Comparison of ENCODE assay signal across 20 cellular contexts in genomic region chr19:19630062-19630414, GRCh38. TPM values are rescaled to one million over a fixed set of nuclear protein-coding genes. Genes with fewer than 3 reads are reported as not detected.
DNase-seq lines count a peak whose midpoint lies in the region; ATAC-seq and TF ChIP-seq lines count a peak whose summit lies in the region.
"Had no signal": no experiment of that assay in that cellular context is flagged by ENCODE, and none has a peak within 500 bp of the region (broad histone marks: within the 10 kb centered on the region; RNA-seq: fewer than 3 reads in every experiment).

No MANE protein-coding gene starts in this region.

- CTCF ChIA-PET in activated B cell treated with CpG ODN at 0.5 μM for 24 hours (lab: Charles Lee), result no interaction called here

- no peak overlapping the region for H3K4me3 Mint-ChIP-seq in activated naive CD8-positive, alpha-beta T cell
- no peak overlapping the region for H3K4me3 Mint-ChIP-seq in activated naive CD8-positive, alpha-beta T cell treated with anti-CD3 and anti-CD28 coated beads for 36 hours
- peak overlapping the region; percentile 15 for H3K4me3 Mint-ChIP-seq in activated B cell treated with CpG ODN at 0.5 μM for 24 hours
- peak overlapping the region in 3 of 10 donors; percentile 45 to 85 (median 75) for H3K4me3 Mint-ChIP-seq in naive thymus-derived CD8-positive, alpha-beta T cell
- H3K4me3 Mint-ChIP-seq: CD14-positive monocyte had no signal

- H3K4me3 ChIP-seq in testis, result no peak overlapping the region
- H3K4me3 ChIP-seq: GM12878 had no signal

- no peaks in the 10 kb centered on the region for H3K9me3 Mint-ChIP-seq in activated naive CD8-positive, alpha-beta T cell (ENCODE audit: low read depth)
- H3K9me3 Mint-ChIP-seq in activated naive CD8-positive, alpha-beta T cell treated with anti-CD3 and anti-CD28 coated beads for 36 hours, result no peaks in the 10 kb centered on the region
- H3K9me3 Mint-ChIP-seq in activated B cell treated with CpG ODN at 0.5 μM for 24 hours, result no peaks in the 10 kb centered on the region
- H3K9me3 Mint-ChIP-seq in naive thymus-derived CD8-positive, alpha-beta T cell, result no peaks in the 10 kb centered on the region

- TF ChIP-seq POLR2A in testis (IDR thresholded peaks at IDR 0.05), result no peak

- peaks cover 31% of the 10 kb centered on the region for H3K4me1 Mint-ChIP-seq in activated naive CD8-positive, alpha-beta T cell (ENCODE audit: low read depth)
- peaks cover 26% of the 10 kb centered on the region for H3K4me1 Mint-ChIP-seq in activated naive CD8-positive, alpha-beta T cell treated with anti-CD3 and anti-CD28 coated beads for 36 hours
- peaks cover 23% of the 10 kb centered on the region for H3K4me1 Mint-ChIP-seq in activated B cell treated with CpG ODN at 0.5 μM for 24 hours
- peaks cover 22 to 48% (median 34%) of the 10 kb centered on the region in 4 donors for H3K4me1 Mint-ChIP-seq in naive thymus-derived CD8-positive, alpha-beta T cell

- TF ChIP-seq CTCF in activated B cell treated with CpG ODN at 0.5 μM for 24 hours (IDR thresholded peaks at IDR 0.05), result no peak
- no peak for TF ChIP-seq CTCF in testis (IDR thresholded peaks at IDR 0.05)

- 90 to 100% methylated on average over 9 to 11 of the region's 11 CpGs for WGBS in testis, 2 donors

- H3K27ac ChIP-seq in testis, result peak overlapping the region; percentile 69 to 88

- ATAC-seq in activated B cell treated with CpG ODN at 0.5 μM for 24 hours (ENCODE audit: low read depth), result no peak
- ATAC-seq in naive thymus-derived CD8-positive, alpha-beta T cell, result no peak
- ATAC-seq in GM19023 (IDR thresholded peaks at IDR 0.05; ENCODE audit: unreplicated experiment), result no peak
- ATAC-seq: GM12878 had no signal

- H3K36me3 ChIP-seq in testis (ENCODE audit: low read depth, missing control alignments), result no peaks in the 10 kb centered on the region

- intact Hi-C loops in activated B cell treated with CpG ODN at 0.5 μM for 24 hours (cut with micrococcal nuclease), result no loop called here
- intact Hi-C loops in testis (cut with DNase I; ENCODE audit: low total_unique reads), result no loop called here
- intact Hi-C loops in cardiac septum (cut with DNase I), result no loop called here

- DNase-seq in activated naive CD8-positive, alpha-beta T cell treated with anti-CD3 and anti-CD28 coated beads for 36 hours, result no peak
- DNase-seq in activated B cell treated with CpG ODN at 0.5 μM for 24 hours (no peak), testis (no peak), NCI-H146 (lab: John Stamatoyannopoulos, UW) (no peak), cardiac septum (ENCODE audit: low spot score) (no peak)
- DNase-seq in naive thymus-derived CD8-positive, alpha-beta T cell, result peak in 1 of 10 donors; percentile 54
- DNase-seq: DMS79; KBM-7; MM.1S; NCI-H1048; NCI-H1417 treated with DMSO at 0.1 percent for 48 hours; NCI-H1930; NCI-H524; NCI-H774; NK-92 treated with Interleukin-12 subunit alpha and Interleukin-12 subunit beta, amount 100 ng/mL, for 24 hours; SIG-M5 had no signal

- no peaks in the 10 kb centered on the region for H3K27me3 Mint-ChIP-seq in activated naive CD8-positive, alpha-beta T cell
- no peaks in the 10 kb centered on the region for H3K27me3 Mint-ChIP-seq in activated naive CD8-positive, alpha-beta T cell treated with anti-CD3 and anti-CD28 coated beads for 36 hours
- no peaks in the 10 kb centered on the region for H3K27me3 Mint-ChIP-seq in activated B cell treated with CpG ODN at 0.5 μM for 24 hours
- no peaks in the 10 kb centered on the region for H3K27me3 Mint-ChIP-seq in naive thymus-derived CD8-positive, alpha-beta T cell

- POLR2A ChIA-PET in activated B cell treated with CpG ODN at 0.5 μM for 24 hours (lab: Charles Lee), result no interaction called here
- POLR2A ChIA-PET in naive thymus-derived CD8-positive, alpha-beta T cell (lab: Charles Lee), result interaction anchor here (3.8 to 4.2 kb wide), 2 partner anchors 33 to 38 kb away, joined by 20 to 47 read pairs; partner anchors contain the start of genes ATP13A1 and ZNF101

- H3K27ac Mint-ChIP-seq in activated naive CD8-positive, alpha-beta T cell, result peak overlapping the region; percentile 46
- H3K27ac Mint-ChIP-seq in activated naive CD8-positive, alpha-beta T cell treated with anti-CD3 and anti-CD28 coated beads for 36 hours, result no peak overlapping the region
- no peak overlapping the region for H3K27ac Mint-ChIP-seq in activated B cell treated with CpG ODN at 0.5 μM for 24 hours
- H3K27ac Mint-ChIP-seq in naive thymus-derived CD8-positive, alpha-beta T cell, result peak overlapping the region in 6 of 10 donors; percentile 17 to 81 (median 64)

- no peaks in the 10 kb centered on the region for H3K9me3 ChIP-seq in testis

- peaks cover 17% of the 10 kb centered on the region for H3K4me1 ChIP-seq in testis

- H3K27me3 ChIP-seq in testis, result no peaks in the 10 kb centered on the region

- peaks cover 4% of the 10 kb centered on the region for H3K36me3 Mint-ChIP-seq in activated naive CD8-positive, alpha-beta T cell
- peaks cover 38% of the 10 kb centered on the region for H3K36me3 Mint-ChIP-seq in activated naive CD8-positive, alpha-beta T cell treated with anti-CD3 and anti-CD28 coated beads for 36 hours
- H3K36me3 Mint-ChIP-seq in activated B cell treated with CpG ODN at 0.5 μM for 24 hours (ENCODE audit: low read depth), result peaks cover 58% of the 10 kb centered on the region
- peaks cover 0 to 53% (median 22%) of the 10 kb centered on the region in 3 donors for H3K36me3 Mint-ChIP-seq in naive thymus-derived CD8-positive, alpha-beta T cell

RNA-seq across cellular contexts. Expression of gene LPAR2, which starts 2.0 kb away (rescaled TPM):
- total RNA-seq in activated naive CD8-positive, alpha-beta T cell treated with anti-CD3 and anti-CD28 coated beads for 36 hours, result 10 to 100 TPM; 23.7 to 28.4 TPM
- 29.0 and 33.7 TPM in 2 replicates for total RNA-seq in activated B cell treated with CpG ODN at 0.5 μM for 24 hours
- 10 to 100 TPM; 82.7 to 93.1 TPM for total RNA-seq in naive thymus-derived CD8-positive, alpha-beta T cell
- polyA plus RNA-seq in naive thymus-derived CD8-positive, alpha-beta T cell, result 10 to 100 TPM; 12.9 to 38.0 (median 16.7) TPM
- 100 to 1,000 TPM; 181 to 224 TPM for total RNA-seq in testis
- 73.9 TPM for polyA plus RNA-seq in testis (ENCODE audit: insufficient read depth, low read depth, low replicate concordance)
- total RNA-seq in cardiac septum, result 1.9 TPM

RNA-seq across cellular contexts. Expression of gene PBX4, which starts 11.6 kb away (rescaled TPM):
- 1 to 10 TPM; 8.2 to 9.6 TPM for total RNA-seq in activated naive CD8-positive, alpha-beta T cell treated with anti-CD3 and anti-CD28 coated beads for 36 hours
- total RNA-seq in activated B cell treated with CpG ODN at 0.5 μM for 24 hours (19.4 and 21.8 TPM in 2 replicates), testis (10 to 100 TPM; 16.2 to 28.3 TPM), cardiac septum (not detected)
- total RNA-seq in naive thymus-derived CD8-positive, alpha-beta T cell, result 10 to 100 TPM; 46.0 to 49.4 TPM
- polyA plus RNA-seq in naive thymus-derived CD8-positive, alpha-beta T cell, result 1 to 10 TPM; 2.6 to 6.9 (median 4.2) TPM
- 18.0 TPM for polyA plus RNA-seq in testis (ENCODE audit: insufficient read depth, low read depth, low replicate concordance)
- polyA plus RNA-seq: CD14-positive monocyte had no signal

RNA-seq across cellular contexts. Expression of gene GMIP, which starts 13.4 kb away (rescaled TPM):
- total RNA-seq in activated naive CD8-positive, alpha-beta T cell treated with anti-CD3 and anti-CD28 coated beads for 36 hours, result 10 to 100 TPM; 53.3 to 54.7 TPM
- total RNA-seq in activated B cell treated with CpG ODN at 0.5 μM for 24 hours (129 and 130 TPM in 2 replicates), testis (10 to 100 TPM; 13.4 to 15.2 TPM), cardiac septum (3.5 TPM)
- total RNA-seq in naive thymus-derived CD8-positive, alpha-beta T cell, result 100 to 1,000 TPM; 133 to 135 TPM
- polyA plus RNA-seq in naive thymus-derived CD8-positive, alpha-beta T cell, result 10 to 100 TPM; 40.6 to 72.4 (median 41.9) TPM
- 8.8 TPM for polyA plus RNA-seq in testis (ENCODE audit: insufficient read depth, low read depth, low replicate concordance)

RNA-seq across cellular contexts. Expression of gene ATP13A1, which starts 33.4 kb away (rescaled TPM):
- total RNA-seq in activated naive CD8-positive, alpha-beta T cell treated with anti-CD3 and anti-CD28 coated beads for 36 hours, result 10 to 100 TPM; 72.6 to 76.4 TPM
- total RNA-seq in activated B cell treated with CpG ODN at 0.5 μM for 24 hours (125 and 135 TPM in 2 replicates), testis (100 to 1,000 TPM; 292 to 360 TPM), cardiac septum (20.1 TPM)
- 100 to 1,000 TPM; 155 to 158 TPM for total RNA-seq in naive thymus-derived CD8-positive, alpha-beta T cell
- polyA plus RNA-seq in naive thymus-derived CD8-positive, alpha-beta T cell, result 10 to 100 TPM; 15.3 to 46.7 (median 20.7) TPM
- 64.1 TPM for polyA plus RNA-seq in testis (ENCODE audit: insufficient read depth, low read depth, low replicate concordance)

RNA-seq across cellular contexts. Expression of gene ZNF101, which starts 38.6 kb away (rescaled TPM):
- 10 to 100 TPM; 71.8 to 73.2 TPM for total RNA-seq in activated naive CD8-positive, alpha-beta T cell treated with anti-CD3 and anti-CD28 coated beads for 36 hours
- total RNA-seq in activated B cell treated with CpG ODN at 0.5 μM for 24 hours (45.6 and 52.6 TPM in 2 replicates), testis (10 to 100 TPM in 1 of 2 donors, 1 to 10 TPM in 1; 9.2 to 12.0 TPM), cardiac septum (2.9 TPM)
- total RNA-seq in naive thymus-derived CD8-positive, alpha-beta T cell, result 100 to 1,000 TPM; 252 to 269 TPM
- 100 to 1,000 TPM in 2 of 3 donors, 10 to 100 TPM in 1; 99.7 to 144 (median 131) TPM for polyA plus RNA-seq in naive thymus-derived CD8-positive, alpha-beta T cell
- polyA plus RNA-seq in testis (ENCODE audit: insufficient read depth, low read depth, low replicate concordance), result 15.6 TPM

Comparison
In these comparisons a context has a peak if more than half of its experiments do, and no peak if none do; other contexts are left out.
1. H3K27ac Mint-ChIP-seq: peak in activated naive CD8-positive, alpha-beta T cell (single experiment) and naive thymus-derived CD8-positive, alpha-beta T cell (6 of 10); none in activated naive CD8-positive, alpha-beta T cell treated with anti-CD3 and anti-CD28 coated beads for 36 hours (single experiment) and activated B cell treated with CpG ODN at 0.5 μM for 24 hours (single experiment).